1 cellular context compared by ENCODE assay signal in genomic region chr9:124346347-124347163, GRCh38.
TF ChIP-seq lines count a peak whose summit lies in the region.

No MANE protein-coding gene starts in this region.

TF ChIP-seq in HepG2, 621 proteins besides CTCF, POLR2A, EP300 and RAD21 (continued from another document):
- TF ChIP-seq ZNF687 (CRISPR knock-in tag; IDR thresholded peaks at IDR 0.05) (no peak), ZNF773 (CRISPR knock-in tag; IDR thresholded peaks at IDR 0.05; ENCODE audit: borderline replicate concordance) (no peak), BRF2 (CRISPR knock-in tag; IDR thresholded peaks at IDR 0.05) (no peak), TP53 (CRISPR knock-in tag; conservative IDR thresholded peaks at IDR 0.05) (no peak), NR0B2 (CRISPR knock-in tag; IDR thresholded peaks at IDR 0.05) (no peak), ZNF740 (CRISPR knock-in tag; IDR thresholded peaks at IDR 0.05) (no peak), GTF3A (CRISPR knock-in tag; conservative IDR thresholded peaks at IDR 0.05) (no peak), ZSCAN25 (CRISPR knock-in tag; IDR thresholded peaks at IDR 0.05) (no peak), ZSCAN9 (CRISPR knock-in tag; IDR thresholded peaks at IDR 0.05; ENCODE audit: borderline replicate concordance) (no peak), ZZZ3 (CRISPR knock-in tag; IDR thresholded peaks at IDR 0.05; ENCODE audit: borderline replicate concordance) (no peak), NPAS2 (CRISPR knock-in tag; IDR thresholded peaks at IDR 0.05; ENCODE audit: borderline replicate concordance) (no peak), AGO2 (optimal IDR thresholded peaks at IDR 0.05; ENCODE audit: low read depth, low read length) (peak; percentile 96), POLR2AphosphoS5 (IDR thresholded peaks at IDR 0.05; ENCODE audit: low read depth, low read length) (peak; percentile 15; the same call in 1 of the 2 replicates)
